Comparison of ENCODE assay signal across 8 cellular contexts in genomic region chr11:125174057-125174456, GRCh38. TPM values are rescaled to one million over a fixed set of nuclear protein-coding genes. Genes with fewer than 3 reads are reported as not detected.
"Had no signal": no experiment of that assay in that cellular context is flagged by ENCODE, and none has a peak within 500 bp of the region (broad histone marks: within the 10 kb centered on the region; RNA-seq: fewer than 3 reads in every experiment).

No MANE protein-coding gene starts in this region.

- H3K27ac Mint-ChIP-seq: GM23338, H9, IgD-negative memory B cell had no signal

- H3K9me3 Mint-ChIP-seq: GM23338, H9 had no signal

- ATAC-seq: GM23338, HepG2 had no signal

- H3K27ac ChIP-seq: HL-60, KMS-11 had no signal

- H3K9ac ChIP-seq: KMS-11 had no signal

- H2AFZ ChIP-seq: GM23338 had no signal

- H3K4me3 ChIP-seq: GM23338 had no signal

- H3K4me3 Mint-ChIP-seq: GM23338, H9, IgD-negative memory B cell had no signal

- DNase-seq: H9, HCEC 1CT, KBM-7 had no signal

- H3K4me2 ChIP-seq: GM23338, KMS-11 had no signal

- H3K36me3 Mint-ChIP-seq: IgD-negative memory B cell had no signal

RNA-seq across cellular contexts. Expression of gene PKNOX2, which starts 9.5 kb away (rescaled TPM):
- total RNA-seq: HepG2 had no signal
- polyA plus RNA-seq: HepG2, IgD-negative memory B cell had no signal
